Comparison of ENCODE assay signal across 8 cellular contexts in the genomic region with DNA sequence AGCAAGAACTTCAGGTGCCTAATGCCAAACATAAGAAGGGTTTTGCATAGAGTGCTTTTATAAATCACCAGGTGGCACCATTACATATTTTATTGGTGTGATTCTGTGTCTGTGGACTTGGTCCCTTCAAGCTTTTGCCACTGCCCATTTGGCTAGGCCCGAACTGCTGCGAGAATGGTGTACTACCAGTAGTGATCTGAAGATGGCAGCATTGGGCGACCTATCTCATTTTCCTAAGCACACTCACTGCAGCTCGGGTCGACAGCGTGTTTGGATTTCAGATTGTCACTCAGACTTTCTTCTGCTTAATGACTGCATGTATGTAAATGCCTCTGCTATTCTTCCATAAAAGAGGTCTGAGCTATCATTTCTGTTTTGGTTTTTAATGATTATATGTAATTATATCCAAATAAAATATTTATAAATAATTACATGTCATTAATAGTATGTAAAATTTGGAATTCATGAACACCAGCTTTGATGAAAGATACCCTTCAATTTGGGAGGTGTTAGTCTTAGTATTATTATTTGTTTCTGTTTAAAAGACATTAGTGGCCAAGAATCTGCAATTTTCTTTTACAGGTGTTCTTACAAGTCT.
A peak's percentile ranks its signal among the peaks of the same experiment; 100 is the strongest.
DNase-seq lines count a peak whose midpoint lies in the region; ATAC-seq and TF ChIP-seq lines count a peak whose summit lies in the region.

No MANE protein-coding gene starts in this region.

- no peak overlapping the region for H2AK5ac ChIP-seq in mesendoderm (ENCODE audit: low read length)

- POLR2A ChIA-PET in activated CD4-positive, alpha-beta memory T cell treated with anti-CD3 and anti-CD28 coated beads, Interleukin-2, amount 10 ng/mL, durations not matched to agents 7 days and 5 days (lab: Charles Lee): no interaction called here

- no peak overlapping the region for H2BK120ac ChIP-seq in mesendoderm (ENCODE audit: low read depth, low read length)

- H3K4me3 ChIP-seq in HL-60 (replicated peaks; ENCODE audit: insufficient read depth, low read length) (no peak overlapping the region), mesendoderm (ENCODE audit: low read length) (no peak overlapping the region)
- H3K4me3 ChIP-seq in effector memory CD4-positive, alpha-beta T cell (ENCODE audit: insufficient read depth, low read depth, low read length, poor library complexity, severe bottlenecking): no peak overlapping the region

- no peak overlapping the region for H3K56ac ChIP-seq in mesendoderm (ENCODE audit: low read length)

- no peaks in the 10 kb centered on the region for H3K79me1 ChIP-seq in mesendoderm (ENCODE audit: low read length)

- DNase-seq in DMS 273 (lab: John Stamatoyannopoulos, UW; ENCODE audit: unreplicated experiment) (peak; percentile 81), HL-60 (ENCODE audit: low read depth in 1 of 2, low spot score in 1 of 2) (peak; percentile 18 to 60), NCI-H82 (lab: John Stamatoyannopoulos, UW) (peak; percentile 92), mesendoderm (peak; percentile 77)
- peak; percentile 62 for DNase-seq in activated CD4-positive, alpha-beta memory T cell treated with anti-CD3 and anti-CD28 coated beads, Interleukin-2, amount 10 ng/mL, durations not matched to agents 7 days and 5 days
- peak; percentile 4 to 13 (median 12) for DNase-seq in effector memory CD4-positive, alpha-beta T cell
- DNase-seq in stimulated activated CD8-positive, alpha-beta memory T cell treated with anti-CD3 and anti-CD28 coated beads, Interleukin-7, amount 100 ng/mL, for 1 hour (ENCODE audit: low read depth in 2 of 2): peak; percentile 7 to 19

- H3K4me2 ChIP-seq in mesendoderm (ENCODE audit: low read length): no peak overlapping the region

- H3K4me1 ChIP-seq in effector memory CD4-positive, alpha-beta T cell (ENCODE audit: control insufficient read depth, insufficient read depth, low read length, poor library complexity, severe bottlenecking): no peaks in the 10 kb centered on the region
- H3K4me1 ChIP-seq in mesendoderm (ENCODE audit: control insufficient read depth, low read depth, low read length): no peaks in the 10 kb centered on the region

- peaks cover 15% of the 10 kb centered on the region for H3K27me3 Mint-ChIP-seq in activated CD4-positive, alpha-beta memory T cell treated with anti-CD3 and anti-CD28 coated beads, Interleukin-2, amount 10 ng/mL, durations not matched to agents 7 days and 5 days

- no peaks in the 10 kb centered on the region for H3K9me3 ChIP-seq in effector memory CD4-positive, alpha-beta T cell (ENCODE audit: control insufficient read depth, low read length)

- H4K8ac ChIP-seq in mesendoderm (ENCODE audit: low read depth, low read length): no peak overlapping the region

- no peaks in the 10 kb centered on the region for H3K9me3 Mint-ChIP-seq in activated CD4-positive, alpha-beta memory T cell treated with anti-CD3 and anti-CD28 coated beads, Interleukin-2, amount 10 ng/mL, durations not matched to agents 7 days and 5 days

- H3K79me2 ChIP-seq in mesendoderm (ENCODE audit: control insufficient read depth, insufficient read depth, low read length): no peaks in the 10 kb centered on the region

- no peaks in the 10 kb centered on the region for H3K36me3 ChIP-seq in effector memory CD4-positive, alpha-beta T cell (ENCODE audit: control insufficient read depth, insufficient read depth, low read length)
- H3K36me3 ChIP-seq in mesendoderm (ENCODE audit: control insufficient read depth, insufficient read depth, low read length): no peaks in the 10 kb centered on the region

- H3K27ac ChIP-seq in HL-60 (replicated peaks): no peak overlapping the region
- H3K27ac ChIP-seq in effector memory CD4-positive, alpha-beta T cell (ENCODE audit: insufficient read depth, low read length, poor library complexity, severe bottlenecking): no peak overlapping the region
- no peak overlapping the region for H3K27ac ChIP-seq in mesendoderm (ENCODE audit: low read depth, low read length)

- no peak overlapping the region for H3K18ac ChIP-seq in mesendoderm (ENCODE audit: low read length)

- H3K4ac ChIP-seq in mesendoderm (ENCODE audit: low read depth, low read length): no peak overlapping the region

- no peak overlapping the region for H3K9ac ChIP-seq in mesendoderm (ENCODE audit: low read length)

- no peak overlapping the region for H3K4me3 Mint-ChIP-seq in activated CD4-positive, alpha-beta memory T cell treated with anti-CD3 and anti-CD28 coated beads, Interleukin-2, amount 10 ng/mL, durations not matched to agents 7 days and 5 days

- no peak overlapping the region for H4K5ac ChIP-seq in mesendoderm (ENCODE audit: low read length)

- no peaks in the 10 kb centered on the region for H3K36me3 Mint-ChIP-seq in activated CD4-positive, alpha-beta memory T cell treated with anti-CD3 and anti-CD28 coated beads, Interleukin-2, amount 10 ng/mL, durations not matched to agents 7 days and 5 days (ENCODE audit: low read depth)

- H3K4me1 Mint-ChIP-seq in activated CD4-positive, alpha-beta memory T cell treated with anti-CD3 and anti-CD28 coated beads, Interleukin-2, amount 10 ng/mL, durations not matched to agents 7 days and 5 days: no peaks in the 10 kb centered on the region

- no peak overlapping the region for H3K23ac ChIP-seq in mesendoderm (ENCODE audit: low read length)

- WGBS in mesendoderm (ENCODE audit: extremely low coverage, insufficient coverage, low lambda C conversion rate): no CpG with 5 or more reads among the region's 6 CpGs

- H2BK5ac ChIP-seq in mesendoderm (ENCODE audit: low read length): no peak overlapping the region

- no peak overlapping the region for H2BK15ac ChIP-seq in mesendoderm (replicated peaks; ENCODE audit: low read depth)

- CTCF ChIA-PET in activated CD4-positive, alpha-beta memory T cell treated with anti-CD3 and anti-CD28 coated beads, Interleukin-2, amount 10 ng/mL, durations not matched to agents 7 days and 5 days (lab: Charles Lee): interaction anchor here (0.9 to 1.2 kb wide), 3 partner anchors 9 to 269 kb away, joined by 3 to 5 read pairs (median 3); no protein-coding TSS in a partner anchor

- ATAC-seq in GM21381 (IDR thresholded peaks at IDR 0.05; ENCODE audit: unreplicated experiment): peak; percentile 99

- H3K27ac Mint-ChIP-seq in activated CD4-positive, alpha-beta memory T cell treated with anti-CD3 and anti-CD28 coated beads, Interleukin-2, amount 10 ng/mL, durations not matched to agents 7 days and 5 days: no peak overlapping the region

- peaks cover 4% of the 10 kb centered on the region for H3K27me3 ChIP-seq in HL-60 (ENCODE audit: insufficient read depth, poor library complexity, severe bottlenecking)
- no peaks in the 10 kb centered on the region for H3K27me3 ChIP-seq in effector memory CD4-positive, alpha-beta T cell (replicated peaks; ENCODE audit: control insufficient read depth, insufficient read depth, low read length, poor library complexity, severe bottlenecking)
- H3K27me3 ChIP-seq in mesendoderm (ENCODE audit: insufficient read depth, low read length, poor library complexity): no peaks in the 10 kb centered on the region

- peak; percentile 64 for TF ChIP-seq CTCF in HL-60 (IDR thresholded peaks at IDR 0.05; ENCODE audit: insufficient read depth, low read length)

Comparison
In these comparisons a context has a peak if more than half of its experiments do, and no peak if none do; other contexts are left out.
1. DNase-seq: peak in every context shown above with its lines; median percentile 92 in NCI-H82; 81 in DMS 273; 77 in mesendoderm; 62 in activated CD4-positive, alpha-beta memory T cell treated with anti-CD3 and anti-CD28 coated beads, Interleukin-2, amount 10 ng/mL, durations not matched to agents 7 days and 5 days; 39 in HL-60; 13 in stimulated activated CD8-positive, alpha-beta memory T cell treated with anti-CD3 and anti-CD28 coated beads, Interleukin-7, amount 100 ng/mL, for 1 hour; 12 in effector memory CD4-positive, alpha-beta T cell.